In the genomic region with DNA sequence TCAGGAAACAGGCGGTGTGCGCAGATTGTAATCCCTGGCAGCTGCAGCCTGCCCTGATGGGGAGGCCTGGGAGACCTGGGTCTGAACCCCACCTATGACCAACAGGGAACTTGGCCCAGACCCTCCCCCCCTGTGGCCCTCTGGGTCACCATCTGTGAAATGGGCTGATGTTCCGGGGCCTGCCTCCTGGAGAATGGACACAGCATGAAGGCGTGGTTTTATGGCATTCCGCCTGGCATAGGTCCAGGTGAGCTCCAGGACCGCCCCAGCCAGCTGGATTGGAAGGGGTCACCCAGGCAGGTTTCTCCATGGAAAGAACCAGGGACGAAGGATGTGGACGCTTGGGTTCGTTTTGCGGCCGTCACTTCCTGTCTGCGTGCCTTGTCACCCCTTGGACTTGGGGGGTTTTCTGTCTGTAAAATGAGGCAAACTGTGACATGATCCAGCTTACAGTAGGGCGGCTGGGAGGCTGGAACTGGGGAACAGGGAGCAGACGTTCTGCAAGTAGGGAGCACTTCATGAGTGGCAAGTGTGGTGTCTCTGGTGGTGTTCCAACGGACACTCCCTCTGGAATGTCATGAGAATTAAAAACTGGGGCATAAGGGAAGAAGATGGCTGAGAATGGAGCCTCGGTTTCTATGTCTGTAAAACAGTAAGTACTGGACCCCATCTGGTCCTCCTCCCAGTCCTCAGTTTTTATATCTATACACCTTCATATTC, we compare ENCODE assay signal across 1 cellular context.
TF ChIP-seq lines count a peak whose summit lies in the region.

No MANE protein-coding gene starts in this region.

TF ChIP-seq in SK-N-SH, 30 proteins besides CTCF, POLR2A, EP300 and RAD21:
- TF ChIP-seq, protein P1, sequence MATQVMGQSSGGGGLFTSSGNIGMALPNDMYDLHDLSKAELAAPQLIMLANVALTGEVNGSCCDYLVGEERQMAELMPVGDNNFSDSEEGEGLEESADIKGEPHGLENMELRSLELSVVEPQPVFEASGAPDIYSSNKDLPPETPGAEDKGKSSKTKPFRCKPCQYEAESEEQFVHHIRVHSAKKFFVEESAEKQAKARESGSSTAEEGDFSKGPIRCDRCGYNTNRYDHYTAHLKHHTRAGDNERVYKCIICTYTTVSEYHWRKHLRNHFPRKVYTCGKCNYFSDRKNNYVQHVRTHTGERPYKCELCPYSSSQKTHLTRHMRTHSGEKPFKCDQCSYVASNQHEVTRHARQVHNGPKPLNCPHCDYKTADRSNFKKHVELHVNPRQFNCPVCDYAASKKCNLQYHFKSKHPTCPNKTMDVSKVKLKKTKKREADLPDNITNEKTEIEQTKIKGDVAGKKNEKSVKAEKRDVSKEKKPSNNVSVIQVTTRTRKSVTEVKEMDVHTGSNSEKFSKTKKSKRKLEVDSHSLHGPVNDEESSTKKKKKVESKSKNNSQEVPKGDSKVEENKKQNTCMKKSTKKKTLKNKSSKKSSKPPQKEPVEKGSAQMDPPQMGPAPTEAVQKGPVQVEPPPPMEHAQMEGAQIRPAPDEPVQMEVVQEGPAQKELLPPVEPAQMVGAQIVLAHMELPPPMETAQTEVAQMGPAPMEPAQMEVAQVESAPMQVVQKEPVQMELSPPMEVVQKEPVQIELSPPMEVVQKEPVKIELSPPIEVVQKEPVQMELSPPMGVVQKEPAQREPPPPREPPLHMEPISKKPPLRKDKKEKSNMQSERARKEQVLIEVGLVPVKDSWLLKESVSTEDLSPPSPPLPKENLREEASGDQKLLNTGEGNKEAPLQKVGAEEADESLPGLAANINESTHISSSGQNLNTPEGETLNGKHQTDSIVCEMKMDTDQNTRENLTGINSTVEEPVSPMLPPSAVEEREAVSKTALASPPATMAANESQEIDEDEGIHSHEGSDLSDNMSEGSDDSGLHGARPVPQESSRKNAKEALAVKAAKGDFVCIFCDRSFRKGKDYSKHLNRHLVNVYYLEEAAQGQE (IDR thresholded peaks at IDR 0.05; ENCODE audit: low read depth, low read length): no peak
- no peak for TF ChIP-seq GATA2 (CRISPR knock-in tag; IDR thresholded peaks at IDR 0.05)
- TF ChIP-seq GABPA (IDR thresholded peaks at IDR 0.05; ENCODE audit: low read depth): no peak
- TF ChIP-seq, protein P2, sequence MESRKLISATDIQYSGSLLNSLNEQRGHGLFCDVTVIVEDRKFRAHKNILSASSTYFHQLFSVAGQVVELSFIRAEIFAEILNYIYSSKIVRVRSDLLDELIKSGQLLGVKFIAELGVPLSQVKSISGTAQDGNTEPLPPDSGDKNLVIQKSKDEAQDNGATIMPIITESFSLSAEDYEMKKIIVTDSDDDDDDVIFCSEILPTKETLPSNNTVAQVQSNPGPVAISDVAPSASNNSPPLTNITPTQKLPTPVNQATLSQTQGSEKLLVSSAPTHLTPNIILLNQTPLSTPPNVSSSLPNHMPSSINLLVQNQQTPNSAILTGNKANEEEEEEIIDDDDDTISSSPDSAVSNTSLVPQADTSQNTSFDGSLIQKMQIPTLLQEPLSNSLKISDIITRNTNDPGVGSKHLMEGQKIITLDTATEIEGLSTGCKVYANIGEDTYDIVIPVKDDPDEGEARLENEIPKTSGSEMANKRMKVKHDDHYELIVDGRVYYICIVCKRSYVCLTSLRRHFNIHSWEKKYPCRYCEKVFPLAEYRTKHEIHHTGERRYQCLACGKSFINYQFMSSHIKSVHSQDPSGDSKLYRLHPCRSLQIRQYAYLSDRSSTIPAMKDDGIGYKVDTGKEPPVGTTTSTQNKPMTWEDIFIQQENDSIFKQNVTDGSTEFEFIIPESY (IDR thresholded peaks at IDR 0.05; ENCODE audit: borderline replicate concordance, low read depth): no peak
- TF ChIP-seq, protein P3, sequence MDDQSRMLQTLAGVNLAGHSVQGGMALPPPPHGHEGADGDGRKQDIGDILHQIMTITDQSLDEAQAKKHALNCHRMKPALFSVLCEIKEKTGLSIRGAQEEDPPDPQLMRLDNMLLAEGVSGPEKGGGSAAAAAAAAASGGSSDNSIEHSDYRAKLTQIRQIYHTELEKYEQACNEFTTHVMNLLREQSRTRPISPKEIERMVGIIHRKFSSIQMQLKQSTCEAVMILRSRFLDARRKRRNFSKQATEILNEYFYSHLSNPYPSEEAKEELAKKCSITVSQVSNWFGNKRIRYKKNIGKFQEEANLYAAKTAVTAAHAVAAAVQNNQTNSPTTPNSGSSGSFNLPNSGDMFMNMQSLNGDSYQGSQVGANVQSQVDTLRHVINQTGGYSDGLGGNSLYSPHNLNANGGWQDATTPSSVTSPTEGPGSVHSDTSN (IDR thresholded peaks at IDR 0.05): no peak
- TF ChIP-seq TEAD4 (IDR thresholded peaks at IDR 0.05; ENCODE audit: borderline replicate concordance, insufficient read depth): no peak
- no peak for TF ChIP-seq TCF12 (IDR thresholded peaks at IDR 0.05)
- no peak for TF ChIP-seq SMC3 (IDR thresholded peaks at IDR 0.05; ENCODE audit: low read depth, low read length)
- no peak for TF ChIP-seq RCOR1 (IDR thresholded peaks at IDR 0.05; ENCODE audit: low read length)
- TF ChIP-seq, protein P4, sequence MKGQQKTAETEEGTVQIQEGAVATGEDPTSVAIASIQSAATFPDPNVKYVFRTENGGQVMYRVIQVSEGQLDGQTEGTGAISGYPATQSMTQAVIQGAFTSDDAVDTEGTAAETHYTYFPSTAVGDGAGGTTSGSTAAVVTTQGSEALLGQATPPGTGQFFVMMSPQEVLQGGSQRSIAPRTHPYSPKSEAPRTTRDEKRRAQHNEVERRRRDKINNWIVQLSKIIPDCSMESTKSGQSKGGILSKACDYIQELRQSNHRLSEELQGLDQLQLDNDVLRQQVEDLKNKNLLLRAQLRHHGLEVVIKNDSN (IDR thresholded peaks at IDR 0.05; ENCODE audit: borderline replicate concordance, low read depth): no peak
- no peak for TF ChIP-seq FOSL2 (IDR thresholded peaks at IDR 0.05; ENCODE audit: borderline replicate concordance, low read depth)
TF ChIP-seq in SK-N-SH: peak in this region for 0.
